Comparison of ENCODE assay signal across 14 cellular contexts in genomic region chr2:174607584-174607983, GRCh38. TPM values are rescaled to one million over a fixed set of nuclear protein-coding genes. Genes with fewer than 3 reads are reported as not detected.
DNase-seq lines count a peak whose midpoint lies in the region; ATAC-seq, FAIRE-seq and TF ChIP-seq lines count a peak whose summit lies in the region.
"Had no signal": no experiment of that assay in that cellular context is flagged by ENCODE, and none has a peak within 500 bp of the region (broad histone marks: within the 10 kb centered on the region; RNA-seq: fewer than 3 reads in every experiment).

No MANE protein-coding gene starts in this region.

- DNase-seq in CD14-positive monocyte (ENCODE audit: low spot score) = no peak
- no peak for DNase-seq in GM12891 (ENCODE audit: insufficient read length, low spot score)
- no peak for DNase-seq in activated T-helper 2 cell treated with anti-CD3 and anti-CD28 coated beads, Interferon-gamma antibody, Interleukin-2, Interleukin-4, amounts not matched to agents 10 μg/mL and 5 μg/mL and 100 μg/mL, durations not matched to agents 14 hours and 24 hours and 36 hours (ENCODE audit: low spot score)
- DNase-seq in neural crest cell (ENCODE audit: low read depth, low spot score) = no peak
- no peak for DNase-seq in DMS79 treated with DMSO at 0.1 percent for 48 hours (lab: John Stamatoyannopoulos, UW)
- DNase-seq: C1 segment of cervical spinal cord; kidney glomerular epithelial cell; NCI-H1092; NCI-H226; PC-9; stimulated activated CD4-positive, alpha-beta T cell treated with anti-CD3 and anti-CD28 coated beads, Interleukin-2, amount 100 ng/mL, for 24 hours had no signal

- peaks cover 59 to 80% of the 10 kb centered on the region in 2 donors for H3K36me3 Mint-ChIP-seq in CD14-positive monocyte
- peaks cover 75% of the 10 kb centered on the region for H3K36me3 Mint-ChIP-seq in activated T-helper 2 cell treated with anti-CD3 and anti-CD28 coated beads, Interferon-gamma antibody, Interleukin-2, Interleukin-4, amounts not matched to agents 10 μg/mL and 5 μg/mL and 100 μg/mL, durations not matched to agents 14 hours and 24 hours and 36 hours (ENCODE audit: low read depth)
- H3K36me3 Mint-ChIP-seq in neural crest cell (ENCODE audit: low read depth) = peaks cover 6% of the 10 kb centered on the region

- H3K27ac Mint-ChIP-seq in CD14-positive monocyte (peak overlapping the region; percentile 29 to 92 (median 64)), neural crest cell (ENCODE audit: unreplicated experiment) (peak overlapping the region; percentile 76)
- peak overlapping the region; percentile 92 for H3K27ac Mint-ChIP-seq in activated T-helper 2 cell treated with anti-CD3 and anti-CD28 coated beads, Interferon-gamma antibody, Interleukin-2, Interleukin-4, amounts not matched to agents 10 μg/mL and 5 μg/mL and 100 μg/mL, durations not matched to agents 14 hours and 24 hours and 36 hours

- H3K27me3 Mint-ChIP-seq in CD14-positive monocyte (ENCODE audit: low read depth in 3 of 3) = peaks cover 0 to 1% (median 0%) of the 10 kb centered on the region in 3 donors
- no peaks in the 10 kb centered on the region for H3K27me3 Mint-ChIP-seq in activated T-helper 2 cell treated with anti-CD3 and anti-CD28 coated beads, Interferon-gamma antibody, Interleukin-2, Interleukin-4, amounts not matched to agents 10 μg/mL and 5 μg/mL and 100 μg/mL, durations not matched to agents 14 hours and 24 hours and 36 hours (ENCODE audit: low read depth)
- H3K27me3 Mint-ChIP-seq in neural crest cell (ENCODE audit: low read depth) = no peaks in the 10 kb centered on the region

- no peak for ATAC-seq in GM18502 (IDR thresholded peaks at IDR 0.05; ENCODE audit: poor library complexity, unreplicated experiment)
- no peak for ATAC-seq in HG02798 (IDR thresholded peaks at IDR 0.05; ENCODE audit: poor library complexity, unreplicated experiment)
- ATAC-seq in GM21515 (IDR thresholded peaks at IDR 0.05; ENCODE audit: unreplicated experiment) = no peak

- H3K4me1 Mint-ChIP-seq in CD14-positive monocyte (peaks cover 43% of the 10 kb centered on the region), neural crest cell (peaks cover 4% of the 10 kb centered on the region)
- peaks cover 80% of the 10 kb centered on the region for H3K4me1 Mint-ChIP-seq in activated T-helper 2 cell treated with anti-CD3 and anti-CD28 coated beads, Interferon-gamma antibody, Interleukin-2, Interleukin-4, amounts not matched to agents 10 μg/mL and 5 μg/mL and 100 μg/mL, durations not matched to agents 14 hours and 24 hours and 36 hours (ENCODE audit: low read depth)

- peak; percentile 41 for FAIRE-seq in GM12891 (lab: Jason Lieb, UNC)

- no peak for TF ChIP-seq POLR2A in GM12891 (IDR thresholded peaks at IDR 0.05; ENCODE audit: low read depth, low read length)

- TF ChIP-seq CTCF in CD14-positive monocyte (IDR thresholded peaks at IDR 0.05) = no peak
- no peak for TF ChIP-seq CTCF in neural crest cell (conservative IDR thresholded peaks at IDR 0.05)

- intact Hi-C loops in CD14-positive monocyte (cut with micrococcal nuclease) = loop anchor here in 1 of 2 donors (5.0 kb wide), 1 partner anchor 35 kb away; no protein-coding TSS in a partner anchor
- intact Hi-C loops in activated T-helper 2 cell treated with anti-CD3 and anti-CD28 coated beads, Interferon-gamma antibody, Interleukin-2, Interleukin-4, amounts not matched to agents 10 μg/mL and 5 μg/mL and 100 μg/mL, durations not matched to agents 14 hours and 24 hours and 36 hours (cut with micrococcal nuclease) = no loop called here

- H3K9me3 Mint-ChIP-seq in CD14-positive monocyte = no peaks in the 10 kb centered on the region
- no peaks in the 10 kb centered on the region for H3K9me3 Mint-ChIP-seq in activated T-helper 2 cell treated with anti-CD3 and anti-CD28 coated beads, Interferon-gamma antibody, Interleukin-2, Interleukin-4, amounts not matched to agents 10 μg/mL and 5 μg/mL and 100 μg/mL, durations not matched to agents 14 hours and 24 hours and 36 hours
- H3K9me3 Mint-ChIP-seq in neural crest cell = no peaks in the 10 kb centered on the region

- no peak overlapping the region for H3K4me3 Mint-ChIP-seq in CD14-positive monocyte
- H3K4me3 Mint-ChIP-seq in activated T-helper 2 cell treated with anti-CD3 and anti-CD28 coated beads, Interferon-gamma antibody, Interleukin-2, Interleukin-4, amounts not matched to agents 10 μg/mL and 5 μg/mL and 100 μg/mL, durations not matched to agents 14 hours and 24 hours and 36 hours (ENCODE audit: low read depth) = peak overlapping the region; percentile 45
- H3K4me3 Mint-ChIP-seq in neural crest cell = no peak overlapping the region

TF ChIP-seq in GM12891, 5 proteins besides CTCF, POLR2A, EP300 and RAD21:
- TF ChIP-seq POLR2AphosphoS5 (IDR thresholded peaks at IDR 0.05; ENCODE audit: low read depth, low read length) (no peak), SPI1 (IDR thresholded peaks at IDR 0.05; ENCODE audit: low read depth, low read length) (no peak), PAX5 (IDR thresholded peaks at IDR 0.05; ENCODE audit: insufficient read depth, low read length, severe bottlenecking) (no peak), TAF1 (IDR thresholded peaks at IDR 0.05; ENCODE audit: low read depth, low read length) (no peak), POU2F2 (IDR thresholded peaks at IDR 0.05; ENCODE audit: low read depth, low read length) (no peak)
TF ChIP-seq in GM12891: peak in this region for 0.

RNA-seq across cellular contexts. Expression of gene WIPF1, which starts 10.0 kb away (rescaled TPM):
- polyA plus RNA-seq in CD14-positive monocyte = 10 to 100 TPM; 43.9 to 74.3 TPM
- 91.7 TPM for polyA plus RNA-seq in GM12891 (2012; ENCODE audit: low read depth, missing spikeins)
- total RNA-seq in activated T-helper 2 cell treated with anti-CD3 and anti-CD28 coated beads, Interferon-gamma antibody, Interleukin-2, Interleukin-4, amounts not matched to agents 10 μg/mL and 5 μg/mL and 100 μg/mL, durations not matched to agents 14 hours and 24 hours and 36 hours = 281 and 287 TPM in 2 replicates
- 19.2 and 20.1 TPM in 2 replicates for total RNA-seq in neural crest cell

Comparison
In these comparisons a context has a peak if more than half of its experiments do, and no peak if none do; other contexts are left out.
1. RNA of gene WIPF1, which starts 10.0 kb away (total RNA-seq): 281 to 287 TPM in activated T-helper 2 cell treated with anti-CD3 and anti-CD28 coated beads, Interferon-gamma antibody, Interleukin-2, Interleukin-4, amounts not matched to agents 10 μg/mL and 5 μg/mL and 100 μg/mL, durations not matched to agents 14 hours and 24 hours and 36 hours; 19.2 to 20.1 TPM in neural crest cell; every median in the first group is over 10 times any median in the second.
2. Peak in every context shown above with its lines, with median percentiles within 50 percentile points of each other: H3K27ac Mint-ChIP-seq.